Comparison of ENCODE assay signal across 16 cellular contexts in genomic region chr9:128146591-128147120, GRCh38. TPM values are rescaled to one million over a fixed set of nuclear protein-coding genes. Genes with fewer than 3 reads are reported as not detected.
"Had no signal": no experiment of that assay in that cellular context is flagged by ENCODE, and none has a peak within 500 bp of the region (broad histone marks: within the 10 kb centered on the region; RNA-seq: fewer than 3 reads in every experiment).

No MANE protein-coding gene starts in this region.

- H3K9me3 ChIP-seq: tibial nerve had no signal

- H2AFZ ChIP-seq: hepatocyte had no signal

- H3K79me2 ChIP-seq: hepatocyte had no signal

- H3K27me3 ChIP-seq: hepatocyte, tibial nerve had no signal

- FAIRE-seq: keratinocyte had no signal

- H3K36me3 ChIP-seq: tibial nerve had no signal

- H3K27ac ChIP-seq: tibial nerve had no signal

- H3K27me3 Mint-ChIP-seq: activated CD4-positive, alpha-beta memory T cell treated with anti-CD3 and anti-CD28 coated beads for 36 hours; activated CD4-positive, alpha-beta T cell treated with anti-CD3 and anti-CD28 coated beads for 36 hours; activated CD8-positive, alpha-beta memory T cell treated with anti-CD3 and anti-CD28 coated beads, Interleukin-2, amount 10 ng/mL, durations not matched to agents 7 days and 5 days; T-helper 17 cell had no signal

- H3K4me3 Mint-ChIP-seq: activated CD4-positive, alpha-beta memory T cell treated with anti-CD3 and anti-CD28 coated beads for 36 hours; activated CD4-positive, alpha-beta T cell treated with anti-CD3 and anti-CD28 coated beads for 36 hours; activated CD8-positive, alpha-beta memory T cell treated with anti-CD3 and anti-CD28 coated beads, Interleukin-2, amount 10 ng/mL, durations not matched to agents 7 days and 5 days; nephron; stimulated activated naive B cell treated with anti-CD40 and anti-IgM and Interleukin-4, amounts not matched to agents 10 μg/mL and 1 μg/mL and 100 μg/mL, for 72 hours; T-helper 17 cell had no signal

- H3K36me3 Mint-ChIP-seq: activated CD4-positive, alpha-beta memory T cell treated with anti-CD3 and anti-CD28 coated beads for 36 hours; activated CD8-positive, alpha-beta memory T cell treated with anti-CD3 and anti-CD28 coated beads, Interleukin-2, amount 10 ng/mL, durations not matched to agents 7 days and 5 days; stimulated activated naive B cell treated with anti-CD40 and anti-IgM and Interleukin-4, amounts not matched to agents 10 μg/mL and 1 μg/mL and 100 μg/mL, for 72 hours had no signal

- H3K4me2 ChIP-seq: hepatocyte had no signal

- DNase-seq: activated CD4-positive, alpha-beta memory T cell treated with anti-CD3 and anti-CD28 coated beads for 36 hours; activated CD4-positive, alpha-beta T cell treated with anti-CD3 and anti-CD28 coated beads for 36 hours; activated CD8-positive, alpha-beta memory T cell treated with anti-CD3 and anti-CD28 coated beads, Interleukin-2, amount 10 ng/mL, durations not matched to agents 7 days and 5 days; activated naive CD4-positive, alpha-beta T cell treated with anti-CD3 and anti-CD28 coated beads, Interleukin-2, amount 50 U/mL, for 16 hours; activated T-cell treated with anti-CD3 and anti-CD28 coated beads, Interleukin-2, amount 50 U/mL, for 1 hour; stimulated activated CD4-positive, alpha-beta T cell treated with anti-CD3 and anti-CD28 coated beads, Interleukin-2, amount 100 ng/mL, for 48 hours; stimulated activated naive B cell treated with anti-CD40 and anti-IgM and Interleukin-4, amounts not matched to agents 10 μg/mL and 1 μg/mL and 100 μg/mL, for 72 hours; substantia nigra; T-helper 17 cell had no signal

- H3K9me3 Mint-ChIP-seq: activated CD4-positive, alpha-beta memory T cell treated with anti-CD3 and anti-CD28 coated beads for 36 hours; activated T-helper 2 cell treated with anti-CD3 and anti-CD28 coated beads, Interferon-gamma antibody, Interleukin-2, Interleukin-4, amounts not matched to agents 10 μg/mL and 5 μg/mL and 100 μg/mL, durations not matched to agents 14 hours and 24 hours and 36 hours; nephron; stimulated activated naive B cell treated with anti-CD40 and anti-IgM and Interleukin-4, amounts not matched to agents 10 μg/mL and 1 μg/mL and 100 μg/mL, for 72 hours had no signal

- ATAC-seq: activated CD4-positive, alpha-beta T cell treated with anti-CD3 and anti-CD28 coated beads for 36 hours; activated CD8-positive, alpha-beta memory T cell treated with anti-CD3 and anti-CD28 coated beads, Interleukin-2, amount 10 ng/mL, durations not matched to agents 7 days and 5 days; stimulated activated naive B cell treated with anti-CD40 and anti-IgM and Interleukin-4, amounts not matched to agents 10 μg/mL and 1 μg/mL and 100 μg/mL, for 72 hours; T-helper 17 cell had no signal

- H3K27ac Mint-ChIP-seq: activated CD4-positive, alpha-beta memory T cell treated with anti-CD3 and anti-CD28 coated beads for 36 hours; activated CD4-positive, alpha-beta T cell treated with anti-CD3 and anti-CD28 coated beads for 36 hours; activated CD8-positive, alpha-beta memory T cell treated with anti-CD3 and anti-CD28 coated beads, Interleukin-2, amount 10 ng/mL, durations not matched to agents 7 days and 5 days; activated T-helper 2 cell treated with anti-CD3 and anti-CD28 coated beads, Interferon-gamma antibody, Interleukin-2, Interleukin-4, amounts not matched to agents 10 μg/mL and 5 μg/mL and 100 μg/mL, durations not matched to agents 14 hours and 24 hours and 36 hours; nephron; stimulated activated naive B cell treated with anti-CD40 and anti-IgM and Interleukin-4, amounts not matched to agents 10 μg/mL and 1 μg/mL and 100 μg/mL, for 72 hours; T-helper 17 cell had no signal

- H3K4me3 ChIP-seq: hepatocyte, tibial nerve had no signal

RNA-seq across cellular contexts. Expression of gene LCN2, which starts 2.6 kb away (rescaled TPM):
- total RNA-seq: activated CD4-positive, alpha-beta memory T cell treated with anti-CD3 and anti-CD28 coated beads for 36 hours; activated CD4-positive, alpha-beta T cell treated with anti-CD3 and anti-CD28 coated beads for 36 hours; activated CD8-positive, alpha-beta memory T cell treated with anti-CD3 and anti-CD28 coated beads, Interleukin-2, amount 10 ng/mL, durations not matched to agents 7 days and 5 days; activated T-helper 2 cell treated with anti-CD3 and anti-CD28 coated beads, Interferon-gamma antibody, Interleukin-2, Interleukin-4, amounts not matched to agents 10 μg/mL and 5 μg/mL and 100 μg/mL, durations not matched to agents 14 hours and 24 hours and 36 hours; osteocyte; pulmonary artery endothelial cell; tibial nerve had no signal
